24 cellular contexts compared by ENCODE assay signal in the genomic region with DNA sequence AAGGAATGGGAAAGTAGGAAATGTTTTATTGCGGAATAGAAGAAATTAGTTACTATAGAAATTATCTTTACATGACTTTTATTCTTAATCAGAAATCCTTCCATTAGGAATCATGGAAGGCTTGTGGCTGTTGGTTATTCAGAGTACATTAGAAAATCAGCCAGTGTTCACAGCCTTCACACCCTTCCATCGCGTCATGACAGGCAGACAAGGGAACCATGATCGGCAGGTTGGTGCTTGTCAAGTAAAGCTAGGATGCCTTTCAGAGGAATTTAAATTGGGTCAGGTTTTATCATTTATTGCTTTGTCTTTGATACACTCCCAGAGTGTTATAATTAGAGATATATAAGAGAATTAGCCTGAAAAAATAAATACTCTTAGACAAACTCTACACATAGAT.
DNase-seq lines count a peak whose midpoint lies in the region; ATAC-seq and TF ChIP-seq lines count a peak whose summit lies in the region.
"Had no signal": no experiment of that assay in that cellular context is flagged by ENCODE, and none has a peak within 500 bp of the region (broad histone marks: within the 10 kb centered on the region; RNA-seq: fewer than 3 reads in every experiment).

No MANE protein-coding gene starts in this region.

- H3K4me3 ChIP-seq in RWPE2 (ENCODE audit: severe bottlenecking) (no peak overlapping the region), epithelial cell of esophagus (ENCODE audit: low read length) (no peak overlapping the region)
- H3K4me3 ChIP-seq: A549; BLaER1 treated with 17β-estradiol and CSF1 and Interleukin-3, amounts not matched to agents 10 nM and 100 nM; GM12878; GM23248 had no signal

- DNase-seq in HPDE6-E6E7 (ENCODE audit: extremely low spot score) (peak; percentile 40), RWPE2 (ENCODE audit: low spot score) (no peak), epithelial cell of esophagus (ENCODE audit: low read depth) (peak; percentile 87), foreskin keratinocyte (peak; percentile 49 to 79), germinal center (ENCODE audit: low spot score) (no peak), NCI-H774 (lab: John Stamatoyannopoulos, UW) (no peak)
- no peak for DNase-seq in NK-92 treated with Interleukin-12 subunit alpha and Interleukin-12 subunit beta, amount 100 ng/mL, for 24 hours (lab: John Stamatoyannopoulos, UW)
- DNase-seq: 8988T; ACHN; AML-193; BE2C; CD4-positive, alpha-beta T cell; CD8-positive, alpha-beta memory T cell; DMS 273 treated with DMSO at 0.1 percent for 48 hours; DMS79; EL; GDM1; GM23248; H7; HCEC 1CT had no signal

- peak; percentile 44; the same call in 1 of the 3 replicates for ATAC-seq in RWPE2 (ENCODE audit: low read depth)
- peak; percentile 81 for ATAC-seq in foreskin keratinocyte
- no peak for ATAC-seq in HG02885 (IDR thresholded peaks at IDR 0.05; ENCODE audit: poor library complexity, unreplicated experiment)
- ATAC-seq: A549, GM12878 had no signal

- H3K27me3 ChIP-seq in RWPE2 (ENCODE audit: insufficient read depth, poor library complexity, severe bottlenecking) (no peaks in the 10 kb centered on the region), foreskin keratinocyte (no peaks in the 10 kb centered on the region)
- H3K27me3 ChIP-seq: BE2C; BLaER1 treated with 17β-estradiol and CSF1 and Interleukin-3, amounts not matched to agents 10 nM and 100 nM had no signal

- H3K27ac ChIP-seq in RWPE2 (ENCODE audit: poor library complexity, severe bottlenecking) (no peak overlapping the region), foreskin keratinocyte (peak overlapping the region; percentile 12)
- H3K27ac ChIP-seq: A549; BLaER1 treated with 17β-estradiol and CSF1 and Interleukin-3, amounts not matched to agents 10 nM and 100 nM; GM23248 had no signal

- H3K4me1 ChIP-seq in RWPE2 (ENCODE audit: insufficient read depth, poor library complexity, severe bottlenecking) = peaks cover 21% of the 10 kb centered on the region
- H3K4me1 ChIP-seq in foreskin keratinocyte = peaks cover 22% of the 10 kb centered on the region
- H3K4me1 ChIP-seq: A549; BE2C; BLaER1 treated with 17β-estradiol and CSF1 and Interleukin-3, amounts not matched to agents 10 nM and 100 nM had no signal

- no peaks in the 10 kb centered on the region for H3K9me3 ChIP-seq in RWPE2 (ENCODE audit: severe bottlenecking)
- H3K9me3 ChIP-seq: A549; BE2C; BLaER1 treated with 17β-estradiol and CSF1 and Interleukin-3, amounts not matched to agents 10 nM and 100 nM had no signal

- H3K36me3 ChIP-seq in RWPE2 (ENCODE audit: low read depth) = no peaks in the 10 kb centered on the region
- H3K36me3 ChIP-seq: BE2C; BLaER1 treated with 17β-estradiol and CSF1 and Interleukin-3, amounts not matched to agents 10 nM and 100 nM had no signal

- TF ChIP-seq CTCF in RWPE2 (IDR thresholded peaks at IDR 0.05; ENCODE audit: poor library complexity, severe bottlenecking) = no peak
- no peak for TF ChIP-seq CTCF in epithelial cell of esophagus (IDR thresholded peaks at IDR 0.05; ENCODE audit: insufficient read depth, low read depth, low read length, missing control alignments)
- no peak for TF ChIP-seq CTCF in foreskin keratinocyte (conservative IDR thresholded peaks at IDR 0.05)

Comparison
In these comparisons a context has a peak if more than half of its experiments do, and no peak if none do; other contexts are left out.
1. DNase-seq: peak in HPDE6-E6E7 (single experiment), epithelial cell of esophagus (single experiment) and foreskin keratinocyte (2 of 2); none in RWPE2 (single experiment), germinal center (single experiment), NK-92 treated with Interleukin-12 subunit alpha and Interleukin-12 subunit beta, amount 100 ng/mL, for 24 hours (single experiment) and NCI-H774 (single experiment).